In the genomic region with DNA sequence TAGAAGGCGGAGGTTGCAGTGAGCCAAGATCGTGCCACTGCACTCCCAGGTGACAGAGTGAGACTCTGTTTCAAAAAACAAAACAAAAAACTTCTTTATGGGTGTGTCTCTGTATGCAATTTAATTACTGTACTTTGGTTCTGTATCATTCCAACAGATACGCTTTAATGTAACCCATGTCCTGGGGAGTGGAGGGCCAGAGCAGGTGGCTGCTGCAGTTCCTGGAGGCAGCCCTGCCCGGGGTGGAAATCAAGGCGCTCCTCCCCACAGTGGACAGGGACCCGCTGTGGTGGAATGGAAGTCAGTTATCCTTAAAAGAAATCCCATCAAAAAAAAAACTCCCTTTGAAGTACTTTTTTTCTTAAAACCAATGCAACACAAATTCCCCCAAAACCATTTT, we compare ENCODE assay signal across 10 cellular contexts. TPM values are rescaled to one million over a fixed set of nuclear protein-coding genes. Genes with fewer than 3 reads are reported as not detected.
DNase-seq lines count a peak whose midpoint lies in the region; ATAC-seq, FAIRE-seq and TF ChIP-seq lines count a peak whose summit lies in the region.
"Had no signal": no experiment of that assay in that cellular context is flagged by ENCODE, and none has a peak within 500 bp of the region (broad histone marks: within the 10 kb centered on the region; RNA-seq: fewer than 3 reads in every experiment).

No MANE protein-coding gene starts in this region.

- no peak for TF ChIP-seq POLR2A in H54 (IDR thresholded peaks at IDR 0.05; ENCODE audit: low read depth, low read length)

- no peak overlapping the region for H3K9ac ChIP-seq in fibroblast of lung (ENCODE audit: insufficient read depth, low read length)

- no peaks in the 10 kb centered on the region for H4K20me1 ChIP-seq in fibroblast of lung (ENCODE audit: control insufficient read depth, extremely low read depth, insufficient read depth, low read length)

- peak overlapping the region in 3 of 4 experiments; percentile 65 to 89 (median 83) for H3K4me3 ChIP-seq in fibroblast of lung (replicated peaks in 1 of 4; ENCODE audit: control extremely low read depth in 1 of 4, insufficient read depth in 1 of 4, low read depth in 3 of 4, low read length in 4 of 4)

- no peaks in the 10 kb centered on the region for H3K27me3 ChIP-seq in fibroblast of lung (ENCODE audit: control insufficient read depth, insufficient read depth, low read length)

- no peaks in the 10 kb centered on the region for H3K9me3 Mint-ChIP-seq in activated T-cell treated with anti-CD3 and anti-CD28 coated beads, Interleukin-2, amount 50 U/mL, for 4 hours
- no peaks in the 10 kb centered on the region for H3K9me3 Mint-ChIP-seq in stimulated activated naive B cell treated with anti-CD40 and anti-IgM and Interleukin-4, amounts not matched to agents 10 μg/mL and 1 μg/mL and 100 μg/mL, for 72 hours

- peak overlapping the region; percentile 64 for H3K4me3 Mint-ChIP-seq in activated T-cell treated with anti-CD3 and anti-CD28 coated beads, Interleukin-2, amount 50 U/mL, for 4 hours
- peak overlapping the region; percentile 56 to 86 for H3K4me3 Mint-ChIP-seq in stimulated activated naive B cell treated with anti-CD40 and anti-IgM and Interleukin-4, amounts not matched to agents 10 μg/mL and 1 μg/mL and 100 μg/mL, for 72 hours

- H2AFZ ChIP-seq in fibroblast of lung (ENCODE audit: low read length) = no peak overlapping the region

- no peak for DNase-seq in activated T-cell treated with anti-CD3 and anti-CD28 coated beads, Interleukin-2, amount 50 U/mL, for 4 hours
- no peak for DNase-seq in activated T-cell treated with anti-CD3 and anti-CD28 coated beads for 4 hours
- DNase-seq in fibroblast of lung (ENCODE audit: low read depth in 2 of 2) = no peak
- no peak for DNase-seq in stimulated activated naive B cell treated with anti-CD40 and anti-IgM and Interleukin-4, amounts not matched to agents 10 μg/mL and 1 μg/mL and 100 μg/mL, for 72 hours
- no peak for DNase-seq in H54 (ENCODE audit: insufficient read length, low spot score)
- DNase-seq in SIG-M5 (lab: John Stamatoyannopoulos, UW) = no peak
- DNase-seq: NCI-H1417; stimulated activated CD4-positive, alpha-beta T cell treated with anti-CD3 and anti-CD28 coated beads, Interleukin-2, amount 100 ng/mL, for 24 hours had no signal

- ATAC-seq in activated T-cell treated with anti-CD3 and anti-CD28 coated beads, Interleukin-2, amount 50 U/mL, for 4 hours = no peak
- no peak for ATAC-seq in stimulated activated naive B cell treated with anti-CD40 and anti-IgM and Interleukin-4, amounts not matched to agents 10 μg/mL and 1 μg/mL and 100 μg/mL, for 72 hours (replicated peaks)
- no peak for ATAC-seq in GM21360 (IDR thresholded peaks at IDR 0.05; ENCODE audit: unreplicated experiment)

- peaks cover 67% of the 10 kb centered on the region for H3K4me1 Mint-ChIP-seq in activated T-cell treated with anti-CD3 and anti-CD28 coated beads, Interleukin-2, amount 50 U/mL, for 4 hours (ENCODE audit: low read depth)
- peaks cover 48 to 83% of the 10 kb centered on the region in 2 donors for H3K4me1 Mint-ChIP-seq in stimulated activated naive B cell treated with anti-CD40 and anti-IgM and Interleukin-4, amounts not matched to agents 10 μg/mL and 1 μg/mL and 100 μg/mL, for 72 hours

- H3K36me3 ChIP-seq in fibroblast of lung (ENCODE audit: control insufficient read depth, insufficient read depth, low read length) = no peaks in the 10 kb centered on the region

- H3K9me3 ChIP-seq in fibroblast of lung (ENCODE audit: control insufficient read depth, insufficient read depth, low read depth, low read length) = no peaks in the 10 kb centered on the region

- H3K27ac Mint-ChIP-seq in stimulated activated naive B cell treated with anti-CD40 and anti-IgM and Interleukin-4, amounts not matched to agents 10 μg/mL and 1 μg/mL and 100 μg/mL, for 72 hours = peak overlapping the region; percentile 83

- H3K4me1 ChIP-seq in fibroblast of lung (ENCODE audit: control insufficient read depth, extremely low read depth, insufficient read depth, low read length) = peaks cover 12% of the 10 kb centered on the region

- H3K79me2 ChIP-seq in fibroblast of lung (ENCODE audit: control insufficient read depth, insufficient read depth, low read length) = peaks cover 59% of the 10 kb centered on the region

- no peaks in the 10 kb centered on the region for H3K27me3 Mint-ChIP-seq in activated T-cell treated with anti-CD3 and anti-CD28 coated beads, Interleukin-2, amount 50 U/mL, for 4 hours (ENCODE audit: low read depth)
- H3K27me3 Mint-ChIP-seq in stimulated activated naive B cell treated with anti-CD40 and anti-IgM and Interleukin-4, amounts not matched to agents 10 μg/mL and 1 μg/mL and 100 μg/mL, for 72 hours = no peaks in the 10 kb centered on the region

- H3K27ac ChIP-seq in VCaP = peak overlapping the region; percentile 96
- H3K27ac ChIP-seq in fibroblast of lung (ENCODE audit: insufficient read depth, low read length) = no peak overlapping the region

- no peak for TF ChIP-seq CTCF in VCaP (conservative IDR thresholded peaks at IDR 0.05)
- no peak for TF ChIP-seq CTCF in fibroblast of lung (conservative IDR thresholded peaks at IDR 0.05 in 1 of 2, IDR thresholded peaks at IDR 0.05 in 1 of 2; ENCODE audit: low read depth in 1 of 2, low read length in 2 of 2)

- H3K4me2 ChIP-seq in fibroblast of lung (ENCODE audit: extremely low read depth, insufficient read depth, low read length) = peak overlapping the region; percentile 32

- no peak for FAIRE-seq in H54 (lab: Jason Lieb, UNC)

- peaks cover 8% of the 10 kb centered on the region for H3K36me3 Mint-ChIP-seq in activated T-cell treated with anti-CD3 and anti-CD28 coated beads, Interleukin-2, amount 50 U/mL, for 4 hours (ENCODE audit: insufficient read depth)
- peaks cover 12 to 25% of the 10 kb centered on the region in 2 donors for H3K36me3 Mint-ChIP-seq in stimulated activated naive B cell treated with anti-CD40 and anti-IgM and Interleukin-4, amounts not matched to agents 10 μg/mL and 1 μg/mL and 100 μg/mL, for 72 hours

RNA-seq across cellular contexts. Expression of a gene that starts 1.9 kb away (rescaled TPM):
- 10 to 100 TPM; 40.2 to 46.1 (median 42.7) TPM for total RNA-seq in activated T-cell treated with anti-CD3 and anti-CD28 coated beads, Interleukin-2, amount 50 U/mL, for 4 hours
- 24.7 and 56.6 TPM in 2 replicates for total RNA-seq in fibroblast of lung
- 158 and 197 TPM in 2 replicates for polyA plus RNA-seq in fibroblast of lung
- 180 and 243 TPM in 2 replicates for polyA plus RNA-seq in fibroblast of lung (2012)
- polyA minus RNA-seq in fibroblast of lung (ENCODE audit: low replicate concordance) = 244 and 298 TPM in 2 replicates
